Comparison of ENCODE assay signal across 18 cellular contexts in the genomic region with DNA sequence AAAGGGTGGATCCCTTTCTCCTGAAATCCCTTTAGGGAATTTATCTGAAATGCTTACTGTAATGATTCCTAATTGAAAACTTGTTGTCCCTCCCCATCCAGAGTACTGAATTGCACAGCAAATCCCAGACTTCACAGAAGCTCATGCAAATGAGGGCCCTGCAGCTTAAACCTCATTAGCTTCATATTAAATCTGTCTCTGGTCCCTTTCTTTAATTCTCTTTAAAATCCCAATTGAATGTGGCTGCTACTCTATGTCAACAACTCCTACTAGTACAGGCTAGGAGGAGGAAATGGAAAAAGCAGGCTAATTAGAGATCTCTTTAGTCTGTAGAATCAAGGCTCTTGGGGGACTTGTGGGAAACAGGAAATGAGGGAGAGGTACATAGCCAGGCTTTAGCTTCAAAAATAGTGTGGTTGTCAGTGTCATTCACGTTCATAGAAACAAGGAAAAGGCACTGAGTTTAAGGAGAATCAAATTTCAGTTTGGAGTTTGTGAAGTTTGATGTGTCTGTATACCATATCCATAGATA.
A peak's percentile ranks its signal among the peaks of the same experiment; 100 is the strongest.
DNase-seq lines count a peak whose midpoint lies in the region; ATAC-seq and TF ChIP-seq lines count a peak whose summit lies in the region.
"Had no signal": no experiment of that assay in that cellular context is flagged by ENCODE, and none has a peak within 500 bp of the region (broad histone marks: within the 10 kb centered on the region; RNA-seq: fewer than 3 reads in every experiment).

No MANE protein-coding gene starts in this region.

- DNase-seq in DMS153 (lab: John Stamatoyannopoulos, UW) (peak; percentile 84), GM23338 (ENCODE audit: low spot score) (peak; percentile 24), iris pigment epithelial cell (ENCODE audit: low read depth) (peak; percentile 11), NCI-H446 treated with DMSO at 0.1 percent for 48 hours (lab: John Stamatoyannopoulos, UW) (no peak)
- DNase-seq in activated CD4-positive, CD25-positive, alpha-beta regulatory T cell treated with anti-CD3 and anti-CD28 coated beads, Interleukin-2, amount 50 U/mL, for 72 hours, result no peak
- DNase-seq: Caco-2; CD4-positive, CD25-positive, alpha-beta regulatory T cell; DND-41; KG1; NCI-H2081 treated with DMSO at 0.1 percent for 48 hours; NCI-H345; NCI-H526 treated with DMSO at 0.1 percent for 48 hours; PC-3 had no signal

- H2AFZ ChIP-seq in GM23338 (peak overlapping the region; percentile 70), SU-DHL-6 (ENCODE audit: low read depth, low read length, severe bottlenecking) (peak overlapping the region; percentile 57)

- H3K9me2 ChIP-seq in GM23338 (ENCODE audit: insufficient read depth) (0 out of 2 replicates have a peak, but pooled peaks cover 6% of the 10 kb centered on the region), SU-DHL-6 (replicated peaks; ENCODE audit: insufficient read depth, low read length) (no peaks in the 10 kb centered on the region)

- H3K36me3 ChIP-seq in GM23338 (ENCODE audit: insufficient read depth) (no peaks in the 10 kb centered on the region), SU-DHL-6 (ENCODE audit: low read length) (no peaks in the 10 kb centered on the region)

- H3K4me2 ChIP-seq in GM23338 (peak overlapping the region; percentile 21; the same call in 1 of the 2 replicates), SU-DHL-6 (ENCODE audit: low read depth, low read length, poor library complexity, severe bottlenecking) (no peak overlapping the region)

- H3K27me3 ChIP-seq in GM23338 (ENCODE audit: insufficient read depth), result no peaks in the 10 kb centered on the region
- no peaks in the 10 kb centered on the region for H3K27me3 ChIP-seq in SU-DHL-6 (ENCODE audit: low read length)

- H3K4me3 ChIP-seq in GM23338 (no peak overlapping the region), SU-DHL-6 (ENCODE audit: insufficient read depth, low read length, poor library complexity, severe bottlenecking) (no peak overlapping the region)

- peak overlapping the region; percentile 33 for H3K27ac Mint-ChIP-seq in GM23338
- H3K27ac Mint-ChIP-seq: B cell; CD4-positive, CD25-positive, alpha-beta regulatory T cell; T-helper 1 cell treated with Interleukin-12 subunit alpha and Interleukin-12 subunit beta and Interleukin-4 antibody, amounts not matched to agents 30 μg/mL and 1 μg/mL, for 36 hours had no signal

- no peak overlapping the region for H3K9ac ChIP-seq in SU-DHL-6 (ENCODE audit: low read length)

- H3K27me3 Mint-ChIP-seq in GM23338 (ENCODE audit: insufficient read depth, low read depth, poor library complexity), result no peaks in the 10 kb centered on the region
- H3K27me3 Mint-ChIP-seq: B cell; CD4-positive, CD25-positive, alpha-beta regulatory T cell had no signal

- no peaks in the 10 kb centered on the region for H3K36me3 Mint-ChIP-seq in GM23338 (ENCODE audit: low read depth)
- H3K36me3 Mint-ChIP-seq: CD4-positive, CD25-positive, alpha-beta regulatory T cell had no signal

- no peaks in the 10 kb centered on the region for H3K79me2 ChIP-seq in GM23338 (replicated peaks; ENCODE audit: insufficient read depth)
- H3K79me2 ChIP-seq in SU-DHL-6 (ENCODE audit: insufficient read depth, low read length), result no peaks in the 10 kb centered on the region

- H3K9me3 ChIP-seq in SU-DHL-6 (ENCODE audit: insufficient read depth, low read length), result no peaks in the 10 kb centered on the region; the same call in 1 of the 2 replicates
- H3K9me3 ChIP-seq: Caco-2 had no signal

- H3K4me1 Mint-ChIP-seq in GM23338, result peaks cover 12% of the 10 kb centered on the region
- H3K4me1 Mint-ChIP-seq: B cell; CD4-positive, CD25-positive, alpha-beta regulatory T cell had no signal

- no peaks in the 10 kb centered on the region for H3F3A ChIP-seq in GM23338 (replicated peaks; ENCODE audit: low read depth)
- no peaks in the 10 kb centered on the region for H3F3A ChIP-seq in SU-DHL-6 (ENCODE audit: insufficient read depth)

- H3K9me3 Mint-ChIP-seq in GM23338, result no peaks in the 10 kb centered on the region

- TF ChIP-seq CTCF in GM23338 (conservative IDR thresholded peaks at IDR 0.05; ENCODE audit: low read depth in 2 of 2) (no peak), SU-DHL-6 (IDR thresholded peaks at IDR 0.05; ENCODE audit: insufficient read depth, low read length, poor library complexity, severe bottlenecking) (no peak)

- H3K27ac ChIP-seq in GM23338 (ENCODE audit: low read depth) (peak overlapping the region; percentile 79), SU-DHL-6 (ENCODE audit: low read depth, low read length) (no peak overlapping the region)

- H4K20me1 ChIP-seq in GM23338 (replicated peaks; ENCODE audit: insufficient read depth) (no peaks in the 10 kb centered on the region), SU-DHL-6 (ENCODE audit: low read depth, low read length) (no peaks in the 10 kb centered on the region)

- no peak overlapping the region for H3K4me3 Mint-ChIP-seq in GM23338
- H3K4me3 Mint-ChIP-seq: B cell; CD4-positive, CD25-positive, alpha-beta regulatory T cell; T-helper 1 cell treated with Interleukin-12 subunit alpha and Interleukin-12 subunit beta and Interleukin-4 antibody, amounts not matched to agents 30 μg/mL and 1 μg/mL, for 36 hours had no signal

- peaks cover 9% of the 10 kb centered on the region for H3K4me1 ChIP-seq in GM23338 (ENCODE audit: insufficient read depth)
- H3K4me1 ChIP-seq: Caco-2 had no signal

- ATAC-seq in GM23338, result peak; percentile 31; the same call in 2 of the 3 replicates
- no peak for ATAC-seq in GM21447 (IDR thresholded peaks at IDR 0.05; ENCODE audit: unreplicated experiment)
- ATAC-seq: HepG2, PC-3 had no signal

TF ChIP-seq in GM23338, 12 proteins besides CTCF, POLR2A, EP300 and RAD21 (continues in another document):
- TF ChIP-seq ZNF331 (CRISPR knock-in tag; IDR thresholded peaks at IDR 0.05; ENCODE audit: low read depth) (no peak), EZH2phosphoT487 (IDR thresholded peaks at IDR 0.05; ENCODE audit: unreplicated experiment) (no peak), CREB1 (CRISPR knock-in tag; IDR thresholded peaks at IDR 0.05; ENCODE audit: low read depth) (no peak), POLR2AphosphoS5 (IDR thresholded peaks at IDR 0.05; ENCODE audit: low read depth) (no peak), STAT1 (IDR thresholded peaks at IDR 0.05; ENCODE audit: unreplicated experiment) (no peak), NANOG (IDR thresholded peaks at IDR 0.05; ENCODE audit: borderline replicate concordance) (no peak), JUNB (IDR thresholded peaks at IDR 0.05; ENCODE audit: unreplicated experiment) (no peak), EZH2 (IDR thresholded peaks at IDR 0.05; ENCODE audit: low read depth, unreplicated experiment) (no peak), ZNF114 (CRISPR knock-in tag; IDR thresholded peaks at IDR 0.05) (no peak)
- TF ChIP-seq, protein P1, sequence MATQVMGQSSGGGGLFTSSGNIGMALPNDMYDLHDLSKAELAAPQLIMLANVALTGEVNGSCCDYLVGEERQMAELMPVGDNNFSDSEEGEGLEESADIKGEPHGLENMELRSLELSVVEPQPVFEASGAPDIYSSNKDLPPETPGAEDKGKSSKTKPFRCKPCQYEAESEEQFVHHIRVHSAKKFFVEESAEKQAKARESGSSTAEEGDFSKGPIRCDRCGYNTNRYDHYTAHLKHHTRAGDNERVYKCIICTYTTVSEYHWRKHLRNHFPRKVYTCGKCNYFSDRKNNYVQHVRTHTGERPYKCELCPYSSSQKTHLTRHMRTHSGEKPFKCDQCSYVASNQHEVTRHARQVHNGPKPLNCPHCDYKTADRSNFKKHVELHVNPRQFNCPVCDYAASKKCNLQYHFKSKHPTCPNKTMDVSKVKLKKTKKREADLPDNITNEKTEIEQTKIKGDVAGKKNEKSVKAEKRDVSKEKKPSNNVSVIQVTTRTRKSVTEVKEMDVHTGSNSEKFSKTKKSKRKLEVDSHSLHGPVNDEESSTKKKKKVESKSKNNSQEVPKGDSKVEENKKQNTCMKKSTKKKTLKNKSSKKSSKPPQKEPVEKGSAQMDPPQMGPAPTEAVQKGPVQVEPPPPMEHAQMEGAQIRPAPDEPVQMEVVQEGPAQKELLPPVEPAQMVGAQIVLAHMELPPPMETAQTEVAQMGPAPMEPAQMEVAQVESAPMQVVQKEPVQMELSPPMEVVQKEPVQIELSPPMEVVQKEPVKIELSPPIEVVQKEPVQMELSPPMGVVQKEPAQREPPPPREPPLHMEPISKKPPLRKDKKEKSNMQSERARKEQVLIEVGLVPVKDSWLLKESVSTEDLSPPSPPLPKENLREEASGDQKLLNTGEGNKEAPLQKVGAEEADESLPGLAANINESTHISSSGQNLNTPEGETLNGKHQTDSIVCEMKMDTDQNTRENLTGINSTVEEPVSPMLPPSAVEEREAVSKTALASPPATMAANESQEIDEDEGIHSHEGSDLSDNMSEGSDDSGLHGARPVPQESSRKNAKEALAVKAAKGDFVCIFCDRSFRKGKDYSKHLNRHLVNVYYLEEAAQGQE (IDR thresholded peaks at IDR 0.05; ENCODE audit: unreplicated experiment), result no peak
- TF ChIP-seq, protein P2, sequence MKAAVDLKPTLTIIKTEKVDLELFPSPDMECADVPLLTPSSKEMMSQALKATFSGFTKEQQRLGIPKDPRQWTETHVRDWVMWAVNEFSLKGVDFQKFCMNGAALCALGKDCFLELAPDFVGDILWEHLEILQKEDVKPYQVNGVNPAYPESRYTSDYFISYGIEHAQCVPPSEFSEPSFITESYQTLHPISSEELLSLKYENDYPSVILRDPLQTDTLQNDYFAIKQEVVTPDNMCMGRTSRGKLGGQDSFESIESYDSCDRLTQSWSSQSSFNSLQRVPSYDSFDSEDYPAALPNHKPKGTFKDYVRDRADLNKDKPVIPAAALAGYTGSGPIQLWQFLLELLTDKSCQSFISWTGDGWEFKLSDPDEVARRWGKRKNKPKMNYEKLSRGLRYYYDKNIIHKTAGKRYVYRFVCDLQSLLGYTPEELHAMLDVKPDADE (IDR thresholded peaks at IDR 0.05), result no peak

Comparison
In these comparisons a context has a peak if more than half of its experiments do, and no peak if none do; other contexts are left out.
1. DNase-seq: peak in DMS153 (single experiment), GM23338 (single experiment) and iris pigment epithelial cell (single experiment); none in NCI-H446 treated with DMSO at 0.1 percent for 48 hours (single experiment) and activated CD4-positive, CD25-positive, alpha-beta regulatory T cell treated with anti-CD3 and anti-CD28 coated beads, Interleukin-2, amount 50 U/mL, for 72 hours (single experiment).